25 cellular contexts compared by ENCODE assay signal in the genomic region with DNA sequence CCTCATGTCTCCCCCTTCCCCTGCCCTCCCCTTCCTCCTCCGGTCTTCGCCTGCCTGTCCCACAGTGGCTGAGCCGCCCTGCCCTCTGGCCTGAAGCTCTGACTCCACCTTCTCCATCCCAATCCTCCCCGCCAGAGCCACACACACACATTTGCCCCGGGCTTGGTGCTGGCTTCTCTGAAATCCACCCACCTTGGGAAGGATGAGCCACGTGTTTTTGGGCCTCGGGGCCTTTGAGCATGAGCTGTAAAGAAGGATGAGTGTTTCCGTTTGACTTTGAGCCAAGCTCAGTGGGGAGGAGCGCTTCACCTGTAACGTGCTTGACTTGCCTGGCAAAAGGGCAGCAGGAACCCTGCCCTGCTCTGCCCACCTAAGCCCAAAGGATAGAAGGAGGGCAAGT.
DNase-seq lines count a peak whose midpoint lies in the region; ATAC-seq, FAIRE-seq and TF ChIP-seq lines count a peak whose summit lies in the region.
"Had no signal": no experiment of that assay in that cellular context is flagged by ENCODE, and none has a peak within 500 bp of the region (broad histone marks: within the 10 kb centered on the region; RNA-seq: fewer than 3 reads in every experiment).

No MANE protein-coding gene starts in this region.

- intact Hi-C loops in CD4-positive, alpha-beta memory T cell (cut with micrococcal nuclease): no loop called here
- intact Hi-C loops in Right ventricle myocardium inferior (cut with DNase I) (no loop called here), heart right ventricle (cut with DNase I) (no loop called here)

- DNase-seq in CD4-positive, alpha-beta memory T cell: no peak
- DNase-seq in DMS79 treated with DMSO at 0.1 percent for 48 hours (lab: John Stamatoyannopoulos, UW): peak; percentile 67
- peak; percentile 37 for DNase-seq in NCI-H345 treated with DMSO at 0.1 percent for 48 hours (lab: John Stamatoyannopoulos, UW; ENCODE audit: unreplicated experiment)
- peak; percentile 72 for DNase-seq in epithelial cell of prostate (ENCODE audit: low read depth, low spot score)
- DNase-seq in NCI-H2081 treated with DMSO at 0.1 percent for 48 hours (lab: John Stamatoyannopoulos, UW): no peak
- DNase-seq in Right ventricle myocardium inferior (ENCODE audit: missing footprints): no peak
- DNase-seq in GM12892 (ENCODE audit: insufficient read length): no peak
- DNase-seq in heart right ventricle: no peak
- DNase-seq: C1 segment of cervical spinal cord; EL; gastrocnemius medialis; HFFc6; hippocampal formation; Karpas-422; MV-4-11; NCI-H1436 treated with DMSO at 0.1 percent for 48 hours; NCI-H2171; stimulated activated naive CD4-positive, alpha-beta T cell treated with Interleukin-2 at 50 U/mL for 16 hours; uterus had no signal

- peak overlapping the region in 5 of 7 donors; percentile 71 to 92 (median 86) for H3K27ac Mint-ChIP-seq in CD4-positive, alpha-beta memory T cell
- H3K27ac Mint-ChIP-seq: HFFc6, memory B cell had no signal

- no peak overlapping the region for H3K4me3 ChIP-seq in CD4-positive, alpha-beta memory T cell (ENCODE audit: low read length in 2 of 2)
- H3K4me3 ChIP-seq in heart right ventricle: no peak overlapping the region
- H3K4me3 ChIP-seq: cardiac muscle cell, coronary artery, esophagus muscularis mucosa, gastrocnemius medialis, prostate gland, thoracic aorta, uterus had no signal

- H3K36me3 Mint-ChIP-seq in CD4-positive, alpha-beta memory T cell: no peaks in the 10 kb centered on the region
- H3K36me3 Mint-ChIP-seq: memory B cell had no signal

- H3K4me1 Mint-ChIP-seq in CD4-positive, alpha-beta memory T cell: peaks cover 7 to 32% (median 21%) of the 10 kb centered on the region in 4 donors
- H3K4me1 Mint-ChIP-seq: memory B cell had no signal

- no peaks in the 10 kb centered on the region for H3K36me3 ChIP-seq in CD4-positive, alpha-beta memory T cell (ENCODE audit: insufficient read depth, low read length)
- no peaks in the 10 kb centered on the region for H3K36me3 ChIP-seq in heart right ventricle
- H3K36me3 ChIP-seq: cardiac muscle cell, esophagus muscularis mucosa, gastrocnemius medialis, prostate gland, thoracic aorta, uterus had no signal

- H3K27me3 Mint-ChIP-seq in CD4-positive, alpha-beta memory T cell: peaks cover 0 to 8% of the 10 kb centered on the region in 2 donors

- TF ChIP-seq POLR2A in GM12892 (IDR thresholded peaks at IDR 0.05; ENCODE audit: low read depth, low read length): no peak

- POLR2A ChIA-PET in CD4-positive, alpha-beta memory T cell (lab: Charles Lee; ENCODE audit: partially characterized antibody): no interaction called here

- no peaks in the 10 kb centered on the region for H3K9me3 ChIP-seq in CD4-positive, alpha-beta memory T cell (ENCODE audit: control insufficient read depth in 1 of 2, low read length in 2 of 2)
- no peaks in the 10 kb centered on the region for H3K9me3 ChIP-seq in heart right ventricle
- H3K9me3 ChIP-seq: esophagus muscularis mucosa, gastrocnemius medialis, prostate gland, thoracic aorta, uterus had no signal

- no peak for FAIRE-seq in GM12892 (lab: Jason Lieb, UNC)

- H3K27ac ChIP-seq in CD4-positive, alpha-beta memory T cell (ENCODE audit: low read depth, low read length): no peak overlapping the region
- H3K27ac ChIP-seq in epithelial cell of prostate (no peak overlapping the region), heart right ventricle (no peak overlapping the region)
- H3K27ac ChIP-seq: cardiac muscle cell, coronary artery, esophagus muscularis mucosa, gastrocnemius medialis, prostate gland, thoracic aorta, uterus had no signal

- no peak for TF ChIP-seq CTCF in heart right ventricle (IDR thresholded peaks at IDR 0.05)

- H3K27me3 ChIP-seq in CD4-positive, alpha-beta memory T cell (ENCODE audit: insufficient read depth, low read length): no peaks in the 10 kb centered on the region
- H3K27me3 ChIP-seq in heart right ventricle: no peaks in the 10 kb centered on the region
- H3K27me3 ChIP-seq: cardiac muscle cell, esophagus muscularis mucosa, gastrocnemius medialis, uterus had no signal

- H3K4me3 Mint-ChIP-seq in CD4-positive, alpha-beta memory T cell: peak overlapping the region in 5 of 8 donors; percentile 17 to 69 (median 53)
- H3K4me3 Mint-ChIP-seq: HFFc6, memory B cell had no signal

- peaks cover 0 to 4% (median under 1%) of the 10 kb centered on the region in 8 donors for H3K9me3 Mint-ChIP-seq in CD4-positive, alpha-beta memory T cell
- H3K9me3 Mint-ChIP-seq: memory B cell had no signal

- CTCF ChIA-PET in CD4-positive, alpha-beta memory T cell (lab: Charles Lee; ENCODE audit: partially characterized antibody): interaction anchor here (0.9 to 1.7 kb wide), 2 partner anchors 16 to 293 kb away, joined by 3 to 6 read pairs; no protein-coding TSS in a partner anchor

- ATAC-seq in Right ventricle myocardium inferior (no peak), heart right ventricle (no peak)
- ATAC-seq: gastrocnemius medialis had no signal

- H3K4me1 ChIP-seq in CD4-positive, alpha-beta memory T cell (ENCODE audit: insufficient read depth, low read length): peaks cover 22% of the 10 kb centered on the region
- peaks cover 0 to 8% (median 0%) of the 10 kb centered on the region in 9 donors for H3K4me1 ChIP-seq in heart right ventricle
- H3K4me1 ChIP-seq: esophagus muscularis mucosa, gastrocnemius medialis, prostate gland, uterus had no signal

- WGBS in heart right ventricle, 2 donors: 92 to 96% methylated on average over 10 of the region's 10 CpGs

Comparison
In these comparisons a context has a peak if more than half of its experiments do, and no peak if none do; other contexts are left out.
1. DNase-seq: peak in DMS79 treated with DMSO at 0.1 percent for 48 hours (single experiment), NCI-H345 treated with DMSO at 0.1 percent for 48 hours (single experiment) and epithelial cell of prostate (single experiment); none in CD4-positive, alpha-beta memory T cell (0 of 5), NCI-H2081 treated with DMSO at 0.1 percent for 48 hours (single experiment), Right ventricle myocardium inferior (single experiment), GM12892 (single experiment) and heart right ventricle (0 of 2).